ENCODE assay signal across 1 cellular context in the genomic region with DNA sequence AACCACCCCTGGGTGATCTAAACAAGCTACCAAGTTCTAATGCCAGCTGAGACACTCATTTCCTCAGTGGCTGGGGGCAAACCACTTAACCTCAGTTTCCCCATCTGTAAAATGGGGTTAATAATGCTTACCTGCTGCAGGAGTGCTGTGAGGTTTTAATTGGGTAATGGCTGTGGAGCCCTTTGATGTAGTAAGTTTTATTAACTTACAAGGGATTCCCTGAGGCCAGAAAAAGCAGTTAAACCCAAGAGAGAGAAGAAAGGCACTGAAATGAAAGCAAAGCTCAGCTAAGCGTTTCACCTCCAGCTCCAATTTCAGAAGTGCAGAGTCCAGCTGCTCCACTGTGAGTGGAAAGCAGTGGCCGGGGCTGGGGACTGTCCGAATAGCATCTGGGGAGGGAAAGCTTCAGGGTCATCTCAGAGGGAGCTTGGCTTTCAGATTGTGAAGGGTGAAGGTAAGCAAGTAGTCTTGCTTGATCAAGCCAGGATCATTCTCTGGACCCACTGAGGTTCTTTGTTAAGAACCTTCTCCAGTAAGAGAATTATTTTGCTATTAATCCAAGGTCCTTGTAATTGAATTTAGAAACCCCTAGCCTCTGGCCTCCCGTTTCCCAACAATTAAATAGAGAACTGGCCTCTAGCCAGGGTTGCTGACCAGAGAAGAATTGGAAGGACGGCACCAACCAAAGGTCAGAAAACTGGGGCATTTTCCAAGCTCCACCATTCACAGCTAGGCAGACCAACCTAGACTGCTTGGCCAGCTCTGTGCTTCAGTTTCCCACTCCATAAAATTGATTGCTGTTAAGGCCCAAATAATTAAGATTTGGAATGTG.
A peak's percentile ranks its signal among the peaks of the same experiment; 100 is the strongest.
TF ChIP-seq lines count a peak whose summit lies in the region.

No MANE protein-coding gene starts in this region.

TF ChIP-seq in HepG2, 621 proteins besides CTCF, POLR2A, EP300 and RAD21 (continued from another document):
- TF ChIP-seq, protein P1, sequence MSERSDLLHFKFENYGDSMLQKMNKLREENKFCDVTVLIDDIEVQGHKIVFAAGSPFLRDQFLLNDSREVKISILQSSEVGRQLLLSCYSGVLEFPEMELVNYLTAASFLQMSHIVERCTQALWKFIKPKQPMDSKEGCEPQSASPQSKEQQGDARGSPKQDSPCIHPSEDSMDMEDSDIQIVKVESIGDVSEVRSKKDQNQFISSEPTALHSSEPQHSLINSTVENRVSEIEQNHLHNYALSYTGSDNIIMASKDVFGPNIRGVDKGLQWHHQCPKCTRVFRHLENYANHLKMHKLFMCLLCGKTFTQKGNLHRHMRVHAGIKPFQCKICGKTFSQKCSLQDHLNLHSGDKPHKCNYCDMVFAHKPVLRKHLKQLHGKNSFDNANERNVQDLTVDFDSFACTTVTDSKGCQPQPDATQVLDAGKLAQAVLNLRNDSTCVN (CRISPR knock-in tag; IDR thresholded peaks at IDR 0.05; ENCODE audit: borderline replicate concordance) = no peak; the same call in 1 of the 2 replicates
- no peak for TF ChIP-seq NCOA5 (CRISPR knock-in tag; IDR thresholded peaks at IDR 0.05)
- TF ChIP-seq ZNF34 (CRISPR knock-in tag; IDR thresholded peaks at IDR 0.05; ENCODE audit: borderline replicate concordance) = no peak
- peak; percentile 74 for TF ChIP-seq NCOR1 (IDR thresholded peaks at IDR 0.05; ENCODE audit: borderline replicate concordance, low read length)
- no peak for TF ChIP-seq PREB (CRISPR knock-in tag; IDR thresholded peaks at IDR 0.05)
- TF ChIP-seq ZSCAN31 (CRISPR knock-in tag; IDR thresholded peaks at IDR 0.05; ENCODE audit: low read depth) = no peak
- TF ChIP-seq, protein P2, sequence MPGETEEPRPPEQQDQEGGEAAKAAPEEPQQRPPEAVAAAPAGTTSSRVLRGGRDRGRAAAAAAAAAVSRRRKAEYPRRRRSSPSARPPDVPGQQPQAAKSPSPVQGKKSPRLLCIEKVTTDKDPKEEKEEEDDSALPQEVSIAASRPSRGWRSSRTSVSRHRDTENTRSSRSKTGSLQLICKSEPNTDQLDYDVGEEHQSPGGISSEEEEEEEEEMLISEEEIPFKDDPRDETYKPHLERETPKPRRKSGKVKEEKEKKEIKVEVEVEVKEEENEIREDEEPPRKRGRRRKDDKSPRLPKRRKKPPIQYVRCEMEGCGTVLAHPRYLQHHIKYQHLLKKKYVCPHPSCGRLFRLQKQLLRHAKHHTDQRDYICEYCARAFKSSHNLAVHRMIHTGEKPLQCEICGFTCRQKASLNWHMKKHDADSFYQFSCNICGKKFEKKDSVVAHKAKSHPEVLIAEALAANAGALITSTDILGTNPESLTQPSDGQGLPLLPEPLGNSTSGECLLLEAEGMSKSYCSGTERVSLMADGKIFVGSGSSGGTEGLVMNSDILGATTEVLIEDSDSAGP (CRISPR knock-in tag; IDR thresholded peaks at IDR 0.05; ENCODE audit: borderline replicate concordance) = no peak
- no peak for TF ChIP-seq REXO4 (CRISPR knock-in tag; IDR thresholded peaks at IDR 0.05; ENCODE audit: borderline replicate concordance)
- TF ChIP-seq ZNF557 (CRISPR knock-in tag; IDR thresholded peaks at IDR 0.05) = no peak
- TF ChIP-seq MTF1 (CRISPR knock-in tag; IDR thresholded peaks at IDR 0.05) = no peak
- no peak for TF ChIP-seq SP1 (IDR thresholded peaks at IDR 0.05)
- TF ChIP-seq SP1 (CRISPR knock-in tag; IDR thresholded peaks at IDR 0.05) = no peak
- no peak for TF ChIP-seq MLXIP (CRISPR knock-in tag; IDR thresholded peaks at IDR 0.05; ENCODE audit: borderline replicate concordance)
- TF ChIP-seq DNMT3B (CRISPR knock-in tag; conservative IDR thresholded peaks at IDR 0.05) = no peak
- no peak for TF ChIP-seq ZFP62 (CRISPR knock-in tag; IDR thresholded peaks at IDR 0.05)
- TF ChIP-seq PRDM10 (CRISPR knock-in tag; IDR thresholded peaks at IDR 0.05; ENCODE audit: low read depth) = 0 out of 2 replicates have a peak, but pooled peaks have one; percentile 21
- TF ChIP-seq ZNF891 (CRISPR knock-in tag; IDR thresholded peaks at IDR 0.05) = no peak
- no peak for TF ChIP-seq NR3C1 (CRISPR knock-in tag; IDR thresholded peaks at IDR 0.05)
- TF ChIP-seq FOXP4 (CRISPR knock-in tag; IDR thresholded peaks at IDR 0.05) = no peak
- TF ChIP-seq TOPORS (CRISPR knock-in tag; IDR thresholded peaks at IDR 0.05) = no peak
- TF ChIP-seq, protein P3, sequence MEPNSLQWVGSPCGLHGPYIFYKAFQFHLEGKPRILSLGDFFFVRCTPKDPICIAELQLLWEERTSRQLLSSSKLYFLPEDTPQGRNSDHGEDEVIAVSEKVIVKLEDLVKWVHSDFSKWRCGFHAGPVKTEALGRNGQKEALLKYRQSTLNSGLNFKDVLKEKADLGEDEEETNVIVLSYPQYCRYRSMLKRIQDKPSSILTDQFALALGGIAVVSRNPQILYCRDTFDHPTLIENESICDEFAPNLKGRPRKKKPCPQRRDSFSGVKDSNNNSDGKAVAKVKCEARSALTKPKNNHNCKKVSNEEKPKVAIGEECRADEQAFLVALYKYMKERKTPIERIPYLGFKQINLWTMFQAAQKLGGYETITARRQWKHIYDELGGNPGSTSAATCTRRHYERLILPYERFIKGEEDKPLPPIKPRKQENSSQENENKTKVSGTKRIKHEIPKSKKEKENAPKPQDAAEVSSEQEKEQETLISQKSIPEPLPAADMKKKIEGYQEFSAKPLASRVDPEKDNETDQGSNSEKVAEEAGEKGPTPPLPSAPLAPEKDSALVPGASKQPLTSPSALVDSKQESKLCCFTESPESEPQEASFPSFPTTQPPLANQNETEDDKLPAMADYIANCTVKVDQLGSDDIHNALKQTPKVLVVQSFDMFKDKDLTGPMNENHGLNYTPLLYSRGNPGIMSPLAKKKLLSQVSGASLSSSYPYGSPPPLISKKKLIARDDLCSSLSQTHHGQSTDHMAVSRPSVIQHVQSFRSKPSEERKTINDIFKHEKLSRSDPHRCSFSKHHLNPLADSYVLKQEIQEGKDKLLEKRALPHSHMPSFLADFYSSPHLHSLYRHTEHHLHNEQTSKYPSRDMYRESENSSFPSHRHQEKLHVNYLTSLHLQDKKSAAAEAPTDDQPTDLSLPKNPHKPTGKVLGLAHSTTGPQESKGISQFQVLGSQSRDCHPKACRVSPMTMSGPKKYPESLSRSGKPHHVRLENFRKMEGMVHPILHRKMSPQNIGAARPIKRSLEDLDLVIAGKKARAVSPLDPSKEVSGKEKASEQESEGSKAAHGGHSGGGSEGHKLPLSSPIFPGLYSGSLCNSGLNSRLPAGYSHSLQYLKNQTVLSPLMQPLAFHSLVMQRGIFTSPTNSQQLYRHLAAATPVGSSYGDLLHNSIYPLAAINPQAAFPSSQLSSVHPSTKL (CRISPR knock-in tag; IDR thresholded peaks at IDR 0.05) = peak; percentile 43
- TF ChIP-seq KDM3A (CRISPR knock-in tag; IDR thresholded peaks at IDR 0.05; ENCODE audit: low read depth) = no peak
- peak; percentile 94; the same call in 1 of the 2 replicates for TF ChIP-seq CHD4 (IDR thresholded peaks at IDR 0.05; ENCODE audit: borderline replicate concordance, low read length)
- no peak for TF ChIP-seq ZNF547 (CRISPR knock-in tag; IDR thresholded peaks at IDR 0.05)
- peak; percentile 62; the same call in 1 of the 2 replicates for TF ChIP-seq ZNF556 (CRISPR knock-in tag; IDR thresholded peaks at IDR 0.05; ENCODE audit: borderline replicate concordance)
- no peak for TF ChIP-seq TAF15 (IDR thresholded peaks at IDR 0.05; ENCODE audit: low read depth, low read length, poor library complexity, severe bottlenecking)
TF ChIP-seq in HepG2: peak in this region for 58.
